ENCODE assay signal across 16 cellular contexts in the genomic region with DNA sequence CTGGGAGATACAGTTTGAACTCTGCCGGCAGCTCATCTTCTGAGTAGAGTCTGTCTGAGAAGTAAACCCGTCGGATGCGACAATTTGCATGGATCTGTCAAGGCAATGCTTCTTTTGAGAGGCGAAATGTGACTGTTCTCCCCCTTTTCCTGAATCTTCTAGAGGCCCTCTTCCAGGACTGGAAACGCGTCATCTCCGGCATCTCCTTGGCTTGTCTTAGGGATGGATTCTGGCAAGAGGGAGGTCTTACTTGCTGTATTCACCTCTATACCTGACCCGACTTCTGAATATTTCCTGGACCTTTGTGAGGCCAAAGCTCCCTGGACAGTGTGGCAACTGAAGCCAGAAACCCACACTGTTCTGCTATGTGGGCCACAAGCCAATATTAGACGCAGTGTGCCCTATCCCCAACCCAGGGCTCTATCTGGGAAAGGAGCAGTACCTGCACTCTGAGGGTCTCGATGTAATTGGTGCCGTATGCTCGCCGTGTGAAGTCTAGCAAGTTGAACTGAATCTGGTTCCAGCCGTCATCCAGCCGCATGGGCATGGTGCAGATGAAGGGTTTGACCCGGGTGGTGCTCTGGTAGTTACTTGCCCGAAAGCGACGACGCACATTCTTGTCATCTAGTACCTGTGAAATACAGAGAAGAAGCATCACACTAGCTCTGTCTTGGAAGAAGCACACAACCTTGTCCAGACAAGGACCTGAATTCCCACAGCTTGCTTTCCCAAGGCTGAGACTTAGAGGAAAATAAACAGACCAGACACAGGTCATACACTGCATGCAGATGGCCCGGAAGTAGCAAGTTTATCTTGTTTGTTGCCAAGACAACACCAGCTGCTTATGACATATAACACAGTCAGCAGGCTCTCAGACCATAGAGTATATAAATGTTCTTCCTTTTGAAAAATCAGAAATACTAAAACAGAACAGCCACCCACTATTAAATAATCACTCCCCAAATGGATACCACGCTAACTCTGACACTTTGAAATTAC. TPM values are rescaled to one million over a fixed set of nuclear protein-coding genes. Genes with fewer than 3 reads are reported as not detected.
DNase-seq lines count a peak whose midpoint lies in the region; ATAC-seq and TF ChIP-seq lines count a peak whose summit lies in the region.
"Had no signal": no experiment of that assay in that cellular context is flagged by ENCODE, and none has a peak within 500 bp of the region (broad histone marks: within the 10 kb centered on the region; RNA-seq: fewer than 3 reads in every experiment).

No MANE protein-coding gene starts in this region.

- H3K27me3 Mint-ChIP-seq in activated CD4-positive, alpha-beta T cell treated with anti-CD3 and anti-CD28 coated beads, Interleukin-2, amount 10 ng/mL, durations not matched to agents 7 days and 5 days = no peaks in the 10 kb centered on the region

- H3K27ac Mint-ChIP-seq in activated CD4-positive, alpha-beta T cell treated with anti-CD3 and anti-CD28 coated beads, Interleukin-2, amount 10 ng/mL, durations not matched to agents 7 days and 5 days = no peak overlapping the region
- H3K27ac Mint-ChIP-seq: activated T-cell treated with anti-CD3 and anti-CD28 coated beads, Interleukin-2, amount 50 U/mL, for 72 hours had no signal

- ATAC-seq in IMR-90 (ENCODE audit: low read depth) (peak; percentile 70), psoas muscle (no peak), HG03521 (IDR thresholded peaks at IDR 0.05; ENCODE audit: unreplicated experiment) (no peak)
- ATAC-seq: activated T-cell treated with anti-CD3 and anti-CD28 coated beads, Interleukin-2, amount 50 U/mL, for 72 hours had no signal

- H2BK20ac ChIP-seq in IMR-90 (ENCODE audit: low read depth, low read length) = no peak overlapping the region

- CTCF ChIA-PET in IMR-90 (lab: Yijun Ruan, JAX) = no interaction called here
- CTCF ChIA-PET in activated CD4-positive, alpha-beta T cell treated with anti-CD3 and anti-CD28 coated beads, Interleukin-2, amount 10 ng/mL, durations not matched to agents 7 days and 5 days (lab: Charles Lee) = interaction anchor here (0.6 to 2.2 kb wide), 3 partner anchors 11 to 239 kb away, joined by 4 to 7 read pairs (median 4); no protein-coding TSS in a partner anchor

- dilution Hi-C loops in IMR-90 (cut with HindIII; ENCODE audit: low sequenced_read_pairs, unreplicated experiment) = no loop called here

- no peak overlapping the region for H4K5ac ChIP-seq in IMR-90 (ENCODE audit: low read depth, low read length)

- H3K36me3 ChIP-seq in IMR-90 (ENCODE audit: control insufficient read depth, insufficient read depth, low read length) (peaks cover 17% of the 10 kb centered on the region), brain microvascular endothelial cell (replicated peaks) (peaks cover 21% of the 10 kb centered on the region), psoas muscle (ENCODE audit: insufficient read depth in 1 of 2, low read depth in 1 of 2) (peaks cover 0 to 44% of the 10 kb centered on the region in 2 donors)

- no peaks in the 10 kb centered on the region for H3K9me3 Mint-ChIP-seq in activated CD4-positive, alpha-beta T cell treated with anti-CD3 and anti-CD28 coated beads, Interleukin-2, amount 10 ng/mL, durations not matched to agents 7 days and 5 days
- H3K9me3 Mint-ChIP-seq: activated T-cell treated with anti-CD3 and anti-CD28 coated beads, Interleukin-2, amount 50 U/mL, for 72 hours; natural killer cell had no signal

- no peak overlapping the region for H3K23ac ChIP-seq in IMR-90 (ENCODE audit: low read depth, low read length)

- peak overlapping the region; percentile 44 for H2AK9ac ChIP-seq in IMR-90 (replicated peaks; ENCODE audit: low read depth, low read length, poor library complexity)

- peaks cover 27% of the 10 kb centered on the region for H3K9me1 ChIP-seq in IMR-90 (ENCODE audit: insufficient read depth, low read length)

- H4K91ac ChIP-seq in IMR-90 (ENCODE audit: insufficient read depth, low read depth, low read length) = no peak overlapping the region

- no peak overlapping the region for H3K4me3 Mint-ChIP-seq in activated CD4-positive, alpha-beta T cell treated with anti-CD3 and anti-CD28 coated beads, Interleukin-2, amount 10 ng/mL, durations not matched to agents 7 days and 5 days
- H3K4me3 Mint-ChIP-seq: activated T-cell treated with anti-CD3 and anti-CD28 coated beads, Interleukin-2, amount 50 U/mL, for 72 hours; natural killer cell had no signal

- H3K27me3 ChIP-seq in IMR-90 (ENCODE audit: control insufficient read depth, insufficient read depth, low read length) (no peaks in the 10 kb centered on the region), brain microvascular endothelial cell (replicated peaks) (no peaks in the 10 kb centered on the region), psoas muscle (ENCODE audit: insufficient read depth in 3 of 3, low read length in 2 of 3) (no peaks in the 10 kb centered on the region)
- H3K27me3 ChIP-seq: BLaER1 treated with 17β-estradiol and CSF1 and Interleukin-3, amounts not matched to agents 10 nM and 100 nM had no signal

- 0 out of 2 replicates have a peak, but pooled peaks have one; percentile 30 for TF ChIP-seq POLR2A in IMR-90 (IDR thresholded peaks at IDR 0.05; ENCODE audit: low read depth, low read length)

- no peak overlapping the region for H2BK120ac ChIP-seq in IMR-90 (ENCODE audit: low read depth, low read length)

- no peak overlapping the region for H3K14ac ChIP-seq in IMR-90 (replicated peaks; ENCODE audit: low read depth, low read length)

- no peak overlapping the region for H2AK5ac ChIP-seq in IMR-90 (ENCODE audit: low read depth, low read length)

- intact Hi-C loops in IMR-90 (cut with micrococcal nuclease) (loop anchor here (2.0 kb wide), 1 partner anchor 28 kb away; no protein-coding TSS in a partner anchor), psoas muscle (cut with DNase I) (no loop called here)

- H2BK5ac ChIP-seq in IMR-90 (ENCODE audit: low read depth, low read length, poor library complexity, severe bottlenecking) = no peak overlapping the region

- H3K27ac ChIP-seq in IMR-90 (ENCODE audit: insufficient read depth, low read length) (no peak overlapping the region), brain microvascular endothelial cell (peak overlapping the region; percentile 49), psoas muscle (peak overlapping the region; percentile 31)
- H3K27ac ChIP-seq: BLaER1 treated with 17β-estradiol and CSF1 and Interleukin-3, amounts not matched to agents 10 nM and 100 nM; epithelial cell of prostate had no signal

- H3K9me3 ChIP-seq in IMR-90 (ENCODE audit: control insufficient read depth, insufficient read depth, low read length) (no peaks in the 10 kb centered on the region), psoas muscle (no peaks in the 10 kb centered on the region)
- H3K9me3 ChIP-seq: BLaER1 treated with 17β-estradiol and CSF1 and Interleukin-3, amounts not matched to agents 10 nM and 100 nM had no signal

- TF ChIP-seq CTCF in IMR-90 (conservative IDR thresholded peaks at IDR 0.05; ENCODE audit: low read depth, low read length) (no peak), brain microvascular endothelial cell (IDR thresholded peaks at IDR 0.05; ENCODE audit: low read depth, low read length, missing control alignments) (no peak), psoas muscle (IDR thresholded peaks at IDR 0.05) (no peak)

- H3K4me1 ChIP-seq in IMR-90 (ENCODE audit: control insufficient read depth, insufficient read depth, low read length) (peaks cover 14% of the 10 kb centered on the region), psoas muscle (peaks cover 10% of the 10 kb centered on the region)

- H4K20me1 ChIP-seq in IMR-90 (ENCODE audit: insufficient read depth, low read length) = peaks cover 39% of the 10 kb centered on the region

- no peak for TF ChIP-seq RAD21 in IMR-90 (IDR thresholded peaks at IDR 0.05; ENCODE audit: low read length)

- POLR2A ChIA-PET in IMR-90 (lab: Charles Lee; ENCODE audit: unreplicated experiment) = no interaction called here
- POLR2A ChIA-PET in activated CD4-positive, alpha-beta T cell treated with anti-CD3 and anti-CD28 coated beads, Interleukin-2, amount 10 ng/mL, durations not matched to agents 7 days and 5 days (lab: Charles Lee) = no interaction called here

- H3K4me1 Mint-ChIP-seq in activated CD4-positive, alpha-beta T cell treated with anti-CD3 and anti-CD28 coated beads, Interleukin-2, amount 10 ng/mL, durations not matched to agents 7 days and 5 days = peaks cover 5% of the 10 kb centered on the region

- H3K4ac ChIP-seq in IMR-90 (ENCODE audit: low read depth, low read length) = no peak overlapping the region; the same call in 1 of the 2 replicates

- no peak overlapping the region for H2AFZ ChIP-seq in IMR-90 (replicated peaks; ENCODE audit: low read length, poor library complexity)

- H3K56ac ChIP-seq in IMR-90 (ENCODE audit: extremely low read depth, insufficient read depth, low read length) = no peak overlapping the region

- in situ Hi-C loops in IMR-90 (cut with MboI; ENCODE audit: low sequenced_read_pairs) (loop anchor here (25.0 kb wide), 1 partner anchor 203 kb away; no protein-coding TSS in a partner anchor), brain microvascular endothelial cell (cut with HindIII; ENCODE audit: low pct_ligation_motif_present, low sequenced_read_pairs) (no loop called here)

- H3K36me3 Mint-ChIP-seq in activated CD4-positive, alpha-beta T cell treated with anti-CD3 and anti-CD28 coated beads, Interleukin-2, amount 10 ng/mL, durations not matched to agents 7 days and 5 days (ENCODE audit: low read depth) = peaks cover 31% of the 10 kb centered on the region

- no peak overlapping the region for H3K4me2 ChIP-seq in IMR-90 (ENCODE audit: low read depth, low read length)
- H3K4me2 ChIP-seq: BLaER1 treated with 17β-estradiol and CSF1 and Interleukin-3, amounts not matched to agents 10 nM and 100 nM had no signal

- H2BK15ac ChIP-seq in IMR-90 (ENCODE audit: low read depth, low read length) = no peak overlapping the region

- H4K8ac ChIP-seq in IMR-90 (ENCODE audit: low read depth in 2 of 2, low read length in 2 of 2) = no peak overlapping the region; a peak in 1 of 4 replicates

- no peak overlapping the region for H3K9ac ChIP-seq in IMR-90 (ENCODE audit: low read depth, low read length)
- H3K9ac ChIP-seq: BLaER1 treated with 17β-estradiol and CSF1 and Interleukin-3, amounts not matched to agents 10 nM and 100 nM had no signal

- WGBS in IMR-90 (ENCODE audit: extremely low coverage in 2 of 2, insufficient read length in 1 of 2), 2 experiments = 83% methylated on average over 12 of the region's 23 CpGs; no CpG with 5 or more reads in 1 of the 2 experiments
- 72 to 84% (median 78%) methylated on average over 23 of the region's 23 CpGs for WGBS in psoas muscle, 3 donors

- peaks cover 23 to 38% of the 10 kb centered on the region in 2 experiments for H3K79me1 ChIP-seq in IMR-90 (ENCODE audit: low read depth in 1 of 2, low read length in 2 of 2)

- H3K18ac ChIP-seq in IMR-90 (ENCODE audit: low read depth, low read length) = no peak overlapping the region

- BruUV-seq in IMR-90 (replicated peaks; lab: Mats Ljungman, UMichigan) = no TSS peak

- no peak overlapping the region for H3K4me3 ChIP-seq in IMR-90 (ENCODE audit: insufficient read depth, low read depth, low read length)
- H3K4me3 ChIP-seq in brain microvascular endothelial cell (ENCODE audit: low read depth, low read length) = no peak overlapping the region
- no peak overlapping the region for H3K4me3 ChIP-seq in psoas muscle
- H3K4me3 ChIP-seq: BLaER1 treated with 17β-estradiol and CSF1 and Interleukin-3, amounts not matched to agents 10 nM and 100 nM had no signal

- peak; percentile 89 for DNase-seq in IMR-90
- peak; percentile 77 for DNase-seq in brain microvascular endothelial cell
- DNase-seq in islet precursor cell = peak; percentile 32
- DNase-seq in psoas muscle = no peak
- DNase-seq in activated CD4-positive, alpha-beta T cell treated with anti-CD3 and anti-CD28 coated beads, Interleukin-2, amount 10 ng/mL, durations not matched to agents 7 days and 5 days = no peak
- DNase-seq in DMS79 treated with DMSO at 0.1 percent for 48 hours (lab: John Stamatoyannopoulos, UW) = no peak
- DNase-seq: activated T-cell treated with anti-CD3 and anti-CD28 coated beads, Interleukin-2, amount 50 U/mL, for 72 hours; cerebellar nuclear complex; DMS153; kidney glomerular epithelial cell; natural killer cell; NCI-H187; NCI-H446 treated with DMSO at 0.1 percent for 48 hours had no signal

RNA-seq across cellular contexts. Expression of gene CFAP20, which starts 14.1 kb away (rescaled TPM):
- 36.4 and 39.1 TPM in 2 replicates for total RNA-seq in IMR-90 (2012; rRNA removed)
- 52.8 and 54.0 TPM in 2 replicates for polyA plus RNA-seq in IMR-90 (2012; rRNA removed)
- polyA plus RNA-seq in IMR-90 (2012; cell fraction: cytosol; rRNA removed) = 38.3 and 51.0 TPM in 2 replicates
- polyA plus RNA-seq in IMR-90 (2012; cell fraction: nucleus; rRNA removed; ENCODE audit: low replicate concordance) = 35.9 and 51.2 TPM in 2 replicates
- total RNA-seq in psoas muscle = 10 to 100 TPM in 1 of 4 donors, 1 to 10 TPM in 3; 5.6 to 11.5 (median 8.6) TPM
- 10 to 100 TPM in 2 of 3 donors, 1 to 10 TPM in 1; 7.0 to 22.0 (median 15.4) TPM for polyA plus RNA-seq in psoas muscle
- total RNA-seq in activated CD4-positive, alpha-beta T cell treated with anti-CD3 and anti-CD28 coated beads, Interleukin-2, amount 10 ng/mL, durations not matched to agents 7 days and 5 days = 10 to 100 TPM; 40.7 to 46.7 TPM

Comparison
In these comparisons a context has a peak if more than half of its experiments do, and no peak if none do; other contexts are left out.
1. DNase-seq: peak in IMR-90 (single experiment), brain microvascular endothelial cell (single experiment) and islet precursor cell (single experiment); none in psoas muscle (0 of 2), activated CD4-positive, alpha-beta T cell treated with anti-CD3 and anti-CD28 coated beads, Interleukin-2, amount 10 ng/mL, durations not matched to agents 7 days and 5 days (single experiment) and DMS79 treated with DMSO at 0.1 percent for 48 hours (single experiment).